In the genomic region with DNA sequence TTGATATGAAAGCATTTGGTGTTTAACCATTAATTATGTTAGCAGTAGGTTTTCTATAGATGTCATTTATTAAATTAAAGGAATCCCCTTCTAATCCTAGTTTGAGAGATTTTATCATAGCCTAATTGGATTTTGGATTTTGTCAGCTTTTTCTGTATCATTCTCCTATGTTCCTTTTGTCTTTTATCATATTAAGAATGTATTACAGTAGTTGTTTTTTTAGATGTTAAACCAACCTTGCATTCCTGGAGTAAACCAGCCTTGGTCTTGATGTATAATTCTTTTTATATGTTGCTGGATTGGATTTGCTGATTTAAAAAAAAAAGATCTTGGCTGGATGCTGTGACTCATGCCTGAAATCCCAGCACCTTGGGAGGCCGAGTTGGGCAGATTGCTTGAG, we compare ENCODE assay signal across 22 cellular contexts. TPM values are rescaled to one million over a fixed set of nuclear protein-coding genes. Genes with fewer than 3 reads are reported as not detected.
DNase-seq lines count a peak whose midpoint lies in the region; ATAC-seq and TF ChIP-seq lines count a peak whose summit lies in the region.
"Had no signal": no experiment of that assay in that cellular context is flagged by ENCODE, and none has a peak within 500 bp of the region (broad histone marks: within the 10 kb centered on the region; RNA-seq: fewer than 3 reads in every experiment).

No MANE protein-coding gene starts in this region.

- peaks cover 15% of the 10 kb centered on the region for H3K4me1 ChIP-seq in upper lobe of right lung

- H3K27me3 Mint-ChIP-seq in CD4-positive, alpha-beta T cell = no peaks in the 10 kb centered on the region
- H3K27me3 Mint-ChIP-seq: activated CD4-positive, alpha-beta T cell treated with anti-CD3 and anti-CD28 coated beads, Interleukin-2, amount 10 ng/mL, durations not matched to agents 24 days and 14 days had no signal

- CTCF ChIA-PET in CD4-positive, alpha-beta T cell (lab: Charles Lee) = interaction anchor here (1.7 kb wide), 1 partner anchor 9 kb away, joined by 4 read pairs; no protein-coding TSS in a partner anchor

- TF ChIP-seq CTCF in CD4-positive, alpha-beta T cell (IDR thresholded peaks at IDR 0.05) = no peak
- TF ChIP-seq CTCF in fibroblast of villous mesenchyme (IDR thresholded peaks at IDR 0.05; ENCODE audit: insufficient read depth, low read depth, low read length) (no peak), upper lobe of right lung (IDR thresholded peaks at IDR 0.05) (no peak)

- no peak overlapping the region for H3K27ac Mint-ChIP-seq in CD4-positive, alpha-beta T cell
- H3K27ac Mint-ChIP-seq: activated CD4-positive, alpha-beta T cell treated with anti-CD3 and anti-CD28 coated beads, Interleukin-2, amount 10 ng/mL, durations not matched to agents 24 days and 14 days had no signal

- no peak for ATAC-seq in CD4-positive, alpha-beta T cell (ENCODE audit: poor library complexity)
- ATAC-seq in GM18520 (IDR thresholded peaks at IDR 0.05; ENCODE audit: unreplicated experiment) = no peak
- ATAC-seq in upper lobe of right lung = no peak
- ATAC-seq: gastroesophageal sphincter, psoas muscle had no signal

- H3K4me3 ChIP-seq in fibroblast of villous mesenchyme (ENCODE audit: low read depth, low read length) (no peak overlapping the region), upper lobe of right lung (no peak overlapping the region)
- H3K4me3 ChIP-seq: dorsolateral prefrontal cortex, gastroesophageal sphincter, psoas muscle, thyroid gland had no signal

- H3K27me3 ChIP-seq in CD4-positive, alpha-beta T cell (ENCODE audit: control insufficient read depth, insufficient read depth, low read length) = no peaks in the 10 kb centered on the region
- H3K27me3 ChIP-seq in upper lobe of right lung = no peaks in the 10 kb centered on the region
- H3K27me3 ChIP-seq: BE2C, dorsolateral prefrontal cortex, gastroesophageal sphincter, thyroid gland had no signal

- H3K9me3 ChIP-seq in CD4-positive, alpha-beta T cell (ENCODE audit: control insufficient read depth, low read length) = peaks cover 5% of the 10 kb centered on the region
- peaks cover 6% of the 10 kb centered on the region for H3K9me3 ChIP-seq in upper lobe of right lung
- H3K9me3 ChIP-seq: BE2C, thyroid gland had no signal

- DNase-seq in CD4-positive, alpha-beta T cell = no peak
- DNase-seq in HT1080 (ENCODE audit: low read depth) (peak; percentile 43), amniotic epithelial cell (ENCODE audit: low read depth) (peak; percentile 36), fibroblast of villous mesenchyme (ENCODE audit: low read depth) (peak; percentile 14), GM19240 (ENCODE audit: insufficient read length, low spot score) (no peak), NCI-H187 (lab: John Stamatoyannopoulos, UW) (no peak), upper lobe of right lung (no peak)
- DNase-seq: activated CD4-positive, alpha-beta T cell treated with anti-CD3 and anti-CD28 coated beads, Interleukin-2, amount 10 ng/mL, durations not matched to agents 24 days and 14 days; activated T-cell treated with anti-CD3 and anti-CD28 coated beads, Interleukin-2, amount 50 U/mL, for 48 hours; amniotic stem cell; BE2C; dorsolateral prefrontal cortex; islet precursor cell; NCI-H1105 treated with DMSO at 0.1 percent for 48 hours; NCI-H526; psoas muscle; thyroid gland had no signal

- POLR2A ChIA-PET in CD4-positive, alpha-beta T cell (lab: Charles Lee) = no interaction called here

- H3K36me3 ChIP-seq in upper lobe of right lung = peaks cover 90% of the 10 kb centered on the region

- peak overlapping the region; percentile 72 for H3K4me3 Mint-ChIP-seq in CD4-positive, alpha-beta T cell
- H3K4me3 Mint-ChIP-seq: activated CD4-positive, alpha-beta T cell treated with anti-CD3 and anti-CD28 coated beads, Interleukin-2, amount 10 ng/mL, durations not matched to agents 24 days and 14 days had no signal

- peaks cover 25% of the 10 kb centered on the region for H3K4me1 Mint-ChIP-seq in CD4-positive, alpha-beta T cell (ENCODE audit: low read depth)

- peaks cover 89% of the 10 kb centered on the region for H3K36me3 Mint-ChIP-seq in CD4-positive, alpha-beta T cell (ENCODE audit: low read depth)

- intact Hi-C loops in CD4-positive, alpha-beta T cell (cut with DNase I, micrococcal nuclease) = loop anchor here in 1 of 2 experiments (10.0 kb wide), 1 partner anchor 177 kb away; no protein-coding TSS in a partner anchor
- intact Hi-C loops in upper lobe of right lung (cut with DNase I) = no loop called here

- peaks cover 6% of the 10 kb centered on the region for H3K9me3 Mint-ChIP-seq in CD4-positive, alpha-beta T cell

- H3K27ac ChIP-seq in CD4-positive, alpha-beta T cell (ENCODE audit: low read depth, low read length) = no peak overlapping the region
- H3K27ac ChIP-seq in upper lobe of right lung = no peak overlapping the region
- H3K27ac ChIP-seq: dorsolateral prefrontal cortex, gastroesophageal sphincter, psoas muscle, RWPE1, thyroid gland had no signal

RNA-seq across cellular contexts. Expression of gene SETDB1, which starts 5.6 kb away (rescaled TPM):
- 10 to 100 TPM; 39.4 to 40.4 TPM for total RNA-seq in CD4-positive, alpha-beta T cell
- total RNA-seq in HT1080 (2014; rRNA removed; shearing (Covaris generic)) = 24.0 and 25.3 TPM in 2 replicates
- 19.8 and 26.9 TPM in 2 replicates for polyA plus RNA-seq in HT1080 (2015; cell fraction: cytosol; rRNA removed)
- 88.2 and 94.7 TPM in 2 replicates for polyA plus RNA-seq in HT1080 (2015; cell fraction: nucleus; rRNA removed)
- total RNA-seq in fibroblast of villous mesenchyme (26.1 and 34.1 TPM in 2 replicates), upper lobe of right lung (45.8 TPM)

RNA-seq across cellular contexts. Expression of gene CERS2, which starts 42.9 kb away (rescaled TPM):
- 10 to 100 TPM; 73.8 to 80.1 TPM for total RNA-seq in CD4-positive, alpha-beta T cell
- 145 and 152 TPM in 2 replicates for total RNA-seq in HT1080 (2014; rRNA removed; shearing (Covaris generic))
- polyA plus RNA-seq in HT1080 (2015; cell fraction: cytosol; rRNA removed) = 251 and 255 TPM in 2 replicates
- polyA plus RNA-seq in HT1080 (2015; cell fraction: nucleus; rRNA removed) = 189 and 201 TPM in 2 replicates
- total RNA-seq in fibroblast of villous mesenchyme (89.9 and 142 TPM in 2 replicates), upper lobe of right lung (354 TPM)

RNA-seq across cellular contexts. Expression of gene CTXND2, which starts 44.8 kb away (rescaled TPM):
- total RNA-seq in CD4-positive, alpha-beta T cell = not detected
- not detected in 2 replicates for total RNA-seq in HT1080 (2014; rRNA removed; shearing (Covaris generic))
- polyA plus RNA-seq in HT1080 (2015; cell fraction: cytosol; rRNA removed) = not detected in 2 replicates
- polyA plus RNA-seq in HT1080 (2015; cell fraction: nucleus; rRNA removed) = not detected in 2 replicates
- total RNA-seq in fibroblast of villous mesenchyme = not detected in 2 replicates
- total RNA-seq in upper lobe of right lung = not detected
- total RNA-seq: activated CD4-positive, alpha-beta T cell treated with anti-CD3 and anti-CD28 coated beads, Interleukin-2, amount 10 ng/mL, durations not matched to agents 24 days and 14 days; dorsolateral prefrontal cortex; gastroesophageal sphincter; mucosa of gallbladder; psoas muscle; T-helper 2 cell treated with Interferon-gamma antibody and Interleukin-4, amounts not matched to agents 100 ng/mL and 5 ng/mL, for 36 hours; thyroid gland had no signal
- polyA plus RNA-seq: psoas muscle had no signal

RNA-seq across cellular contexts. Expression of gene ANXA9, which starts 50.3 kb away (rescaled TPM):
- total RNA-seq in CD4-positive, alpha-beta T cell = not detected
- total RNA-seq in HT1080 (2014; rRNA removed; shearing (Covaris generic)) = 0.55 and 0.63 TPM in 2 replicates
- polyA plus RNA-seq in HT1080 (2015; cell fraction: cytosol; rRNA removed) = 0.40 and 0.52 TPM in 2 replicates
- polyA plus RNA-seq in HT1080 (2015; cell fraction: nucleus; rRNA removed) = 1.3 and 1.4 TPM in 2 replicates
- total RNA-seq in fibroblast of villous mesenchyme (0.32 and 0.86 TPM in 2 replicates), upper lobe of right lung (1.2 TPM)
- total RNA-seq: psoas muscle; T-helper 2 cell treated with Interferon-gamma antibody and Interleukin-4, amounts not matched to agents 100 ng/mL and 5 ng/mL, for 36 hours had no signal

RNA-seq across cellular contexts. Expression of gene ARNT, which starts 55.4 kb away (rescaled TPM):
- 10 to 100 TPM; 18.8 to 21.5 TPM for total RNA-seq in CD4-positive, alpha-beta T cell
- total RNA-seq in HT1080 (2014; rRNA removed; shearing (Covaris generic)) = 10.7 and 12.9 TPM in 2 replicates
- 8.9 and 10.8 TPM in 2 replicates for polyA plus RNA-seq in HT1080 (2015; cell fraction: cytosol; rRNA removed)
- polyA plus RNA-seq in HT1080 (2015; cell fraction: nucleus; rRNA removed) = 16.5 and 25.3 TPM in 2 replicates
- total RNA-seq in fibroblast of villous mesenchyme (44.1 and 46.6 TPM in 2 replicates), upper lobe of right lung (53.8 TPM)

Comparison
In these comparisons a context has a peak if more than half of its experiments do, and no peak if none do; other contexts are left out.
1. DNase-seq: peak in HT1080 (single experiment), amniotic epithelial cell (single experiment) and fibroblast of villous mesenchyme (single experiment); none in CD4-positive, alpha-beta T cell (0 of 10), GM19240 (single experiment), NCI-H187 (0 of 2) and upper lobe of right lung (single experiment).